Comparison of ENCODE assay signal across 8 cellular contexts in genomic region chr19:53103141-53103902, GRCh38. TPM values are rescaled to one million over a fixed set of nuclear protein-coding genes. Genes with fewer than 3 reads are reported as not detected.
DNase-seq lines count a peak whose midpoint lies in the region; ATAC-seq and TF ChIP-seq lines count a peak whose summit lies in the region.

Gene ZNF160 (minus strand): TSS chr19:53103422. CDS start chr19:53086276, 17,146 bp downstream.

- H3K9me3 Mint-ChIP-seq in CD14-positive monocyte = peaks cover 16 to 62% (median 33%) of the 10 kb centered on the region in 7 donors
- H3K9me3 Mint-ChIP-seq in activated CD8-positive, alpha-beta T cell treated with anti-CD3 and anti-CD28 coated beads for 36 hours = peaks cover 9% of the 10 kb centered on the region

- DNase-seq in CD14-positive monocyte (ENCODE audit: low spot score) (peak; percentile 96), NCI-H82 treated with DMSO at 0.1 percent for 48 hours (lab: John Stamatoyannopoulos, UW; ENCODE audit: unreplicated experiment) (peak; percentile 93), ecto neural progenitor cell (ENCODE audit: low spot score) (peak; percentile 98), lower leg skin (ENCODE audit: low spot score in 2 of 2) (peak; percentile 97 to 100)
- peak; percentile 99 for DNase-seq in activated CD8-positive, alpha-beta T cell treated with anti-CD3 and anti-CD28 coated beads for 36 hours
- DNase-seq in stimulated activated CD4-positive, alpha-beta T cell treated with anti-CD3 and anti-CD28 coated beads, Interleukin-4, amount 100 ng/mL, for 48 hours (ENCODE audit: low read depth in 2 of 2) = peak; percentile 99

- peak within 1 kb of the TSS; percentile 90 to 92 for H3K4me3 Mint-ChIP-seq in CD14-positive monocyte
- H3K4me3 Mint-ChIP-seq in activated CD8-positive, alpha-beta T cell treated with anti-CD3 and anti-CD28 coated beads for 36 hours = peak within 1 kb of the TSS; percentile 92

- WGBS in lower leg skin, 2 donors = 1% methylated on average over 56 to 60 of the region's 60 CpGs

- peaks cover 10 to 16% of the 10 kb centered on the region in 2 donors for H3K36me3 Mint-ChIP-seq in CD14-positive monocyte
- peaks cover 42% of the 10 kb centered on the region for H3K36me3 Mint-ChIP-seq in activated CD8-positive, alpha-beta T cell treated with anti-CD3 and anti-CD28 coated beads for 36 hours (ENCODE audit: low read depth)

- peak within 1 kb of the TSS; percentile 86 to 96 (median 93) for H3K27ac Mint-ChIP-seq in CD14-positive monocyte
- peak within 1 kb of the TSS; percentile 93 for H3K27ac Mint-ChIP-seq in activated CD8-positive, alpha-beta T cell treated with anti-CD3 and anti-CD28 coated beads for 36 hours

- CTCF ChIA-PET in activated CD8-positive, alpha-beta T cell treated with anti-CD3 and anti-CD28 coated beads for 36 hours (lab: Charles Lee) = no interaction called here

- H3K27me3 Mint-ChIP-seq in CD14-positive monocyte (ENCODE audit: low read depth in 3 of 3) = peaks cover 2 to 9% (median 4%) of the 10 kb centered on the region in 3 donors
- H3K27me3 Mint-ChIP-seq in activated CD8-positive, alpha-beta T cell treated with anti-CD3 and anti-CD28 coated beads for 36 hours = no peaks in the 10 kb centered on the region

- peak in 1 of 2 donors; percentile 69 for TF ChIP-seq POLR2A in lower leg skin (IDR thresholded peaks at IDR 0.05)

- intact Hi-C loops in CD14-positive monocyte (cut with micrococcal nuclease) = loop anchor here (2.0 to 10.0 kb wide), 5 partner anchors 54 to 207 kb away; partner anchors contain the start of genes ZNF347 (in 2 of the 2), ZNF320 (in 1 of the 2) and ZNF816 (in 1 of the 2)
- intact Hi-C loops in activated CD8-positive, alpha-beta T cell treated with anti-CD3 and anti-CD28 coated beads for 36 hours (cut with micrococcal nuclease) = no loop called here
- intact Hi-C loops in lower leg skin (cut with DNase I; ENCODE audit: low total_unique reads) = no loop called here

- H3K4me3 ChIP-seq in lower leg skin (ENCODE audit: low read depth, poor library complexity, severe bottlenecking) = peak within 1 kb of the TSS; percentile 76

- no peak for TF ChIP-seq CTCF in CD14-positive monocyte (IDR thresholded peaks at IDR 0.05)
- TF ChIP-seq CTCF in activated CD8-positive, alpha-beta T cell treated with anti-CD3 and anti-CD28 coated beads for 36 hours (IDR thresholded peaks at IDR 0.05) = no peak
- TF ChIP-seq CTCF in lower leg skin (IDR thresholded peaks at IDR 0.05) = no peak

- peaks cover 17% of the 10 kb centered on the region for H3K4me1 Mint-ChIP-seq in CD14-positive monocyte
- peaks cover 27% of the 10 kb centered on the region for H3K4me1 Mint-ChIP-seq in activated CD8-positive, alpha-beta T cell treated with anti-CD3 and anti-CD28 coated beads for 36 hours (ENCODE audit: low read depth)

- peak; percentile 93 for ATAC-seq in GM19395 (IDR thresholded peaks at IDR 0.05; ENCODE audit: unreplicated experiment)
- ATAC-seq in HG03565 (IDR thresholded peaks at IDR 0.05; ENCODE audit: unreplicated experiment) = peak; percentile 83
- ATAC-seq in activated CD8-positive, alpha-beta T cell treated with anti-CD3 and anti-CD28 coated beads for 36 hours = peak; percentile 97

- POLR2A ChIA-PET in activated CD8-positive, alpha-beta T cell treated with anti-CD3 and anti-CD28 coated beads for 36 hours (lab: Charles Lee) = interaction anchor here (0.7 kb wide), 1 partner anchor 142 kb away, joined by 3 read pairs; no protein-coding TSS in a partner anchor

RNA-seq across cellular contexts. Expression of gene ZNF160, which starts in this region (rescaled TPM):
- polyA plus RNA-seq in CD14-positive monocyte = 1 to 10 TPM; 6.4 to 7.7 TPM
- 10 to 100 TPM; 48.0 to 50.0 TPM for total RNA-seq in activated CD8-positive, alpha-beta T cell treated with anti-CD3 and anti-CD28 coated beads for 36 hours
- 10 to 100 TPM; 22.6 to 38.0 (median 27.4) TPM for total RNA-seq in lower leg skin

Comparison
In these comparisons a context has a peak if more than half of its experiments do, and no peak if none do; other contexts are left out.
1. Peak in every context shown above with its lines: DNase-seq, ATAC-seq and H3K4me3 ChIP-seq.
2. intact Hi-C loops: an anchor here in CD14-positive monocyte (2.0 to 10.0 kb wide); none called in activated CD8-positive, alpha-beta T cell treated with anti-CD3 and anti-CD28 coated beads for 36 hours and lower leg skin.